Comparison of ENCODE assay signal across 8 cellular contexts in the genomic region with DNA sequence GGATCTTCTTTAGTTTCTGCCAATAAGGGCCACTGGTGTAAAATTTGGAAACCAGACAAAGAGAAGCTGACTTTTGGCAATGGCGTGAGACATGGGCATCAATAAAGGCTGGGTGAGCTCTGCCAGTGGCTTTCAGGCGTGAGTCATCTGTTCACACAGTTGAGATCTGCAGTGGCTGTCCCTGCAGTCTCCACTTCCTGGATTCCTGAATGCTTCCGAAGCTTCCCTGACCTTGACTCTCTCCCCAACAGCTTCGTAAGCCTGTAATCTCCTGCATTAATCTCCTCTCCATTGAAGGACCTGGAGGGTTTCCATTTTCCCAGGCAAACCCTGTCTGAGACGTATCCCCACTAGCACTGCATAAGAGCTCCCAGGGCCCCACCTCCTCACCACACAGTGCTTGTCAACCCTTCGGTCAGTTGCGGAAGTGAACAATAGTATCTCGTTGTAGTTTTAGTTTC.
DNase-seq lines count a peak whose midpoint lies in the region; ATAC-seq and TF ChIP-seq lines count a peak whose summit lies in the region.

No MANE protein-coding gene starts in this region.

- peak overlapping the region; percentile 8 for H3K4me3 Mint-ChIP-seq in central memory CD8-positive, alpha-beta T cell

- WGBS in ovary, 3 donors, result 6 to 29% (median 20%) methylated on average over 8 of the region's 8 CpGs

- no peaks in the 10 kb centered on the region for H3K36me3 Mint-ChIP-seq in central memory CD8-positive, alpha-beta T cell (ENCODE audit: insufficient read depth)

- no peak for ATAC-seq in central memory CD8-positive, alpha-beta T cell (replicated peaks; ENCODE audit: extremely low read depth, poor library complexity, severe bottlenecking)
- ATAC-seq in GM19324 (IDR thresholded peaks at IDR 0.05; ENCODE audit: low FRiP score, unreplicated experiment) (no peak), HG02798 (IDR thresholded peaks at IDR 0.05; ENCODE audit: poor library complexity, unreplicated experiment) (no peak)

- H3K4me3 ChIP-seq in ovary, result no peak overlapping the region
- peak overlapping the region in 1 of 4 donors; percentile 25 for H3K4me3 ChIP-seq in Peyer's patch

- TF ChIP-seq CTCF in ovary (IDR thresholded peaks at IDR 0.05), result no peak
- peak in 1 of 6 experiments; percentile 7 for TF ChIP-seq CTCF in Peyer's patch (IDR thresholded peaks at IDR 0.05)

- H3K27me3 ChIP-seq in ovary (no peaks in the 10 kb centered on the region), Peyer's patch (no peaks in the 10 kb centered on the region)

- H3K36me3 ChIP-seq in ovary (no peaks in the 10 kb centered on the region), Peyer's patch (no peaks in the 10 kb centered on the region)

- intact Hi-C loops in ovary (cut with DNase I), result no loop called here

- H3K4me1 ChIP-seq in ovary (ENCODE audit: insufficient read depth) (peaks cover 4% of the 10 kb centered on the region), Peyer's patch (no peaks in the 10 kb centered on the region)

- peaks cover 24% of the 10 kb centered on the region for H3K27me3 Mint-ChIP-seq in central memory CD8-positive, alpha-beta T cell

- no peak overlapping the region for H3K27ac ChIP-seq in ovary
- H3K27ac ChIP-seq in Peyer's patch, result peak overlapping the region in 2 of 4 donors; percentile 10 to 54

- no peak overlapping the region for H3K27ac Mint-ChIP-seq in central memory CD8-positive, alpha-beta T cell (ENCODE audit: low read depth)

- no peaks in the 10 kb centered on the region for H3K4me1 Mint-ChIP-seq in central memory CD8-positive, alpha-beta T cell

- no peak for TF ChIP-seq EP300 in ovary (IDR thresholded peaks at IDR 0.05)

- H3K9me3 ChIP-seq in ovary (no peaks in the 10 kb centered on the region), Peyer's patch (no peaks in the 10 kb centered on the region)

- H3K9me3 Mint-ChIP-seq in central memory CD8-positive, alpha-beta T cell, result peaks cover 8% of the 10 kb centered on the region

- TF ChIP-seq POLR2A in ovary (IDR thresholded peaks at IDR 0.05), result no peak
- TF ChIP-seq POLR2A in Peyer's patch (IDR thresholded peaks at IDR 0.05), result no peak

- DNase-seq in DMS53 treated with DMSO at 0.1 percent for 48 hours (lab: John Stamatoyannopoulos, UW; ENCODE audit: unreplicated experiment) (peak; percentile 86), NCI-H524 (lab: John Stamatoyannopoulos, UW) (peak; percentile 88 to 91), ovary (peak in 4 of 5 donors; percentile 31 to 49 (median 38)), T-helper 1 cell (no peak), Peyer's patch (no peak)
- no peak for DNase-seq in central memory CD8-positive, alpha-beta T cell (ENCODE audit: low spot score in 2 of 2)

Comparison
In these comparisons a context has a peak if more than half of its experiments do, and no peak if none do; other contexts are left out.
1. DNase-seq: peak in DMS53 treated with DMSO at 0.1 percent for 48 hours (single experiment), NCI-H524 (2 of 2) and ovary (4 of 5); none in central memory CD8-positive, alpha-beta T cell (0 of 2), T-helper 1 cell (0 of 5) and Peyer's patch (0 of 3).